Comparison of ENCODE assay signal across 8 cellular contexts in the genomic region with DNA sequence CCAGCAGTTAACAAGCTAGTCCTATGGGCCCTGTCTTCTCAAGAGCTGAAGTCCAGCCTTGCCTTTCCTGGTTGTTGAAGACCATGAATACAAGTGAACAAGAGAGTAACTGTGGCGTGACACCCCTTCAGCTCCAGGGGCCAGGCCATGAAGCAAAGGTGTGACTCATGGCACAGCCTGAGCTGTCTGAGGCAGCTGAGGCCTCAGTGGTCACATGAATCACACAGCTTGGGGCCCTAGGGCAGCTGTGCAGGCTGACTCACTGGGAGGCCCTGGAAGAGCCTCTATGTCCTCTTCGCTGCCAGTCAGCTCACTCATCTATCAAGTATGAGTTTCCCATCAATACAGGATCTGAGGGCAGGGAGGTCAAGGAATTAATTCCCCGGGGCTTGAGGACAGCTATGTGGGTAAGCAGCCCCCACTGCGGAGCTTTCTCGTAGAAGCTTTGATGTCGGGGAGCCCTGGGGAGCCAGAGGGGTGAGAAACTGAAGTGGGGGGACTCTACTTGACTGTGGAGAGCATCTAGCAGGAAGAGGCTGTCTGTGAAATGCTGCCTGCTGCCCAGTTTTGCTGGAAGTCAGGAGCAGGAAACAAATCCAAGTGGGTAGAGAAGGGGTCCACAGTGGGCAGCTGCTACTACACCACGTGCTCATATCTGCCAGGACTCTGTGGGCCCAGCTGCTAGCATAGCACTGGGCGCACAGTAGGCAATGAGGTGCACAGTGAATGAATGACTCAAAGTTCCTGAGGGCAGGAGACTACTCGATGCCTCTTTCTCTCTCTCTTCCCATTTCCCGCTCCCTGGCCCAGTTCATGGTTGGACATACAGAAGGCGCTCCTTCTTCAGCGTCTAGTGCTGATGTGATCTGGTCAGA.
DNase-seq lines count a peak whose midpoint lies in the region; ATAC-seq lines count a peak whose summit lies in the region.

No MANE protein-coding gene starts in this region.

- DNase-seq in COLO829 (ENCODE audit: low spot score): peak; percentile 99
- DNase-seq in NOMO-1 treated with dmso at 0.1 percent for 144 hours (lab: John Stamatoyannopoulos, UW; ENCODE audit: unreplicated experiment): peak; percentile 89
- peak; percentile 43 for DNase-seq in activated gamma-delta T cell treated with anti-CD3 and anti-CD28 coated beads, Interleukin-2, amount 50 U/mL, for 16 hours (ENCODE audit: low read depth)
- peak; percentile 99 for DNase-seq in islet precursor cell
- peak; percentile 67 to 89 (median 75) for DNase-seq in stimulated activated CD4-positive, alpha-beta T cell treated with anti-CD3 and anti-CD28 coated beads, TNF-alpha, amount 100 ng/mL, for 48 hours (ENCODE audit: low read depth in 3 of 3)
- no peak for DNase-seq in NCI-H1105 (lab: John Stamatoyannopoulos, UW)

- ATAC-seq in GM19397 (IDR thresholded peaks at IDR 0.05; ENCODE audit: unreplicated experiment): no peak
- ATAC-seq in GM18873 (IDR thresholded peaks at IDR 0.05; ENCODE audit: low FRiP score, unreplicated experiment): no peak
